ENCODE assay signal across 1 cellular context in genomic region chr10:124619802-124620490, GRCh38.
TF ChIP-seq lines count a peak whose summit lies in the region.

No MANE protein-coding gene starts in this region.

TF ChIP-seq in GM12878, 131 proteins besides CTCF, POLR2A, EP300 and RAD21 (continued from another document):
- TF ChIP-seq ZBTB40 (IDR thresholded peaks at IDR 0.05; ENCODE audit: borderline replicate concordance) (peak; percentile 62), FOS (IDR thresholded peaks at IDR 0.05; ENCODE audit: borderline replicate concordance, extremely low read depth, insufficient read length) (no peak), BHLHE40 (IDR thresholded peaks at IDR 0.05; ENCODE audit: borderline replicate concordance in 1 of 2, low read depth in 2 of 2, low read length in 1 of 2) (peak in 1 of 2 experiments; percentile 18; a peak in 1 of 4 replicates), TCF3 (IDR thresholded peaks at IDR 0.05; ENCODE audit: borderline replicate concordance, insufficient read depth, low read depth, low read length) (0 out of 2 replicates have a peak, but pooled peaks have one; percentile 42), YY1 (IDR thresholded peaks at IDR 0.05; ENCODE audit: low read depth, low read length) (no peak), CEBPZ (IDR thresholded peaks at IDR 0.05; ENCODE audit: low read depth, low read length) (no peak), SUZ12 (IDR thresholded peaks at IDR 0.05; ENCODE audit: unreplicated experiment) (no peak), MEF2A (IDR thresholded peaks at IDR 0.05; ENCODE audit: insufficient read depth, low read depth, low read length) (no peak), IKZF2 (IDR thresholded peaks at IDR 0.05) (peak in 1 of 2 experiments; percentile 47; a peak in 1 of 4 replicates)
